ENCODE assay signal across 7 cellular contexts in genomic region chr17:35089846-35090193, GRCh38. TPM values are rescaled to one million over a fixed set of nuclear protein-coding genes. Genes with fewer than 3 reads are reported as not detected.
DNase-seq lines count a peak whose midpoint lies in the region; ATAC-seq and TF ChIP-seq lines count a peak whose summit lies in the region.

No MANE protein-coding gene starts in this region.

- peak overlapping the region; percentile 93 to 98 (median 95) for H3K27ac Mint-ChIP-seq in naive thymus-derived CD8-positive, alpha-beta T cell

- TF ChIP-seq CTCF in epithelial cell of esophagus (IDR thresholded peaks at IDR 0.05; ENCODE audit: insufficient read depth, low read depth, low read length, missing control alignments): peak; percentile 34
- no peak for TF ChIP-seq CTCF in upper lobe of left lung (IDR thresholded peaks at IDR 0.05)

- H3K36me3 Mint-ChIP-seq in naive thymus-derived CD8-positive, alpha-beta T cell: peaks cover 0 to 4% (median 0%) of the 10 kb centered on the region in 3 donors

- H3K27ac ChIP-seq in upper lobe of left lung: peak overlapping the region; percentile 93 to 96 (median 94)

- TF ChIP-seq EP300 in upper lobe of left lung (IDR thresholded peaks at IDR 0.05): no peak

- DNase-seq in HT1080 (ENCODE audit: low read depth): peak; percentile 76
- DNase-seq in activated CD4-positive, CD25-positive, alpha-beta regulatory T cell treated with anti-CD3 and anti-CD28 coated beads, Interleukin-2, amount 50 U/mL, for 72 hours: peak; percentile 50
- DNase-seq in epithelial cell of esophagus (ENCODE audit: low read depth): peak; percentile 76
- DNase-seq in naive thymus-derived CD8-positive, alpha-beta T cell: peak in 4 of 10 donors; percentile 5 to 63 (median 8)
- peak; percentile 33 to 47 for DNase-seq in upper lobe of left lung
- no peak for DNase-seq in NCI-H2081 treated with DMSO at 0.1 percent for 48 hours (lab: John Stamatoyannopoulos, UW)

- no peaks in the 10 kb centered on the region for H3K36me3 ChIP-seq in upper lobe of left lung

- peak overlapping the region; percentile 87 to 96 (median 92) for H3K4me3 Mint-ChIP-seq in naive thymus-derived CD8-positive, alpha-beta T cell

- no peak overlapping the region for H3K4me3 ChIP-seq in epithelial cell of esophagus (ENCODE audit: low read length)
- H3K4me3 ChIP-seq in upper lobe of left lung: peak overlapping the region in 3 of 4 donors; percentile 64 to 97 (median 93)

- H3K4me1 Mint-ChIP-seq in naive thymus-derived CD8-positive, alpha-beta T cell: peaks cover 10 to 50% (median 39%) of the 10 kb centered on the region in 4 donors

- no peaks in the 10 kb centered on the region for H3K9me3 ChIP-seq in upper lobe of left lung

- ATAC-seq in GM18909 (IDR thresholded peaks at IDR 0.05; ENCODE audit: poor library complexity, unreplicated experiment): peak; percentile 1
- ATAC-seq in naive thymus-derived CD8-positive, alpha-beta T cell: no peak
- peak; percentile 37 to 57 for ATAC-seq in upper lobe of left lung (ENCODE audit: low FRiP score in 2 of 2)

- H3K27me3 Mint-ChIP-seq in naive thymus-derived CD8-positive, alpha-beta T cell: no peaks in the 10 kb centered on the region

- POLR2A ChIA-PET in naive thymus-derived CD8-positive, alpha-beta T cell (lab: Charles Lee): interaction anchor here (0.7 to 4.1 kb wide), 19 partner anchors 9 to 489 kb away, joined by 3 to 34 read pairs (median 6); partner anchors contain the start of genes CCT6B, LIG3, NLE1 and PEX12

- H3K9me3 Mint-ChIP-seq in naive thymus-derived CD8-positive, alpha-beta T cell: no peaks in the 10 kb centered on the region

- peaks cover 9 to 28% (median 15%) of the 10 kb centered on the region in 4 donors for H3K4me1 ChIP-seq in upper lobe of left lung

- WGBS in upper lobe of left lung, 2 donors: 58 to 63% methylated on average over 9 of the region's 10 CpGs

- H3K27me3 ChIP-seq in upper lobe of left lung: no peaks in the 10 kb centered on the region

- TF ChIP-seq POLR2A in upper lobe of left lung (IDR thresholded peaks at IDR 0.05): no peak

RNA-seq across cellular contexts. Expression of gene RFFL, which starts 26.3 kb away (rescaled TPM):
- total RNA-seq in HT1080 (2014; rRNA removed; shearing (Covaris generic)): 20.7 and 23.7 TPM in 2 replicates
- polyA plus RNA-seq in HT1080 (2015; cell fraction: cytosol; rRNA removed): 19.1 and 24.6 TPM in 2 replicates
- 15.9 TPM in 2 replicates for polyA plus RNA-seq in HT1080 (2015; cell fraction: nucleus; rRNA removed)
- total RNA-seq in naive thymus-derived CD8-positive, alpha-beta T cell: 10 to 100 TPM; 69.1 to 70.1 TPM
- 10 to 100 TPM; 30.8 to 39.7 (median 31.9) TPM for polyA plus RNA-seq in naive thymus-derived CD8-positive, alpha-beta T cell
- 10 to 100 TPM; 17.6 to 30.8 (median 25.3) TPM for total RNA-seq in upper lobe of left lung

RNA-seq across cellular contexts. Expression of gene RAD51D, which starts 29.8 kb away (rescaled TPM):
- 8.6 and 10.1 TPM in 2 replicates for total RNA-seq in HT1080 (2014; rRNA removed; shearing (Covaris generic))
- 12.5 and 13.4 TPM in 2 replicates for polyA plus RNA-seq in HT1080 (2015; cell fraction: cytosol; rRNA removed)
- polyA plus RNA-seq in HT1080 (2015; cell fraction: nucleus; rRNA removed): 17.0 and 21.2 TPM in 2 replicates
- 10 to 100 TPM; 23.5 to 28.7 TPM for total RNA-seq in naive thymus-derived CD8-positive, alpha-beta T cell
- 10 to 100 TPM in 1 of 3 donors, 1 to 10 TPM in 2; 6.5 to 13.6 (median 8.4) TPM for polyA plus RNA-seq in naive thymus-derived CD8-positive, alpha-beta T cell
- 10 to 100 TPM in 2 of 6 donors, 1 to 10 TPM in 4; 3.5 to 14.7 (median 7.5) TPM for total RNA-seq in upper lobe of left lung

RNA-seq across cellular contexts. Expression of gene FNDC8, which starts 31.6 kb away (rescaled TPM):
- not detected in 2 replicates for total RNA-seq in HT1080 (2014; rRNA removed; shearing (Covaris generic))
- polyA plus RNA-seq in HT1080 (2015; cell fraction: cytosol; rRNA removed): not detected in 2 replicates
- not detected in 2 replicates for polyA plus RNA-seq in HT1080 (2015; cell fraction: nucleus; rRNA removed)
- total RNA-seq in naive thymus-derived CD8-positive, alpha-beta T cell: not detected
- not detected for polyA plus RNA-seq in naive thymus-derived CD8-positive, alpha-beta T cell
- not detected for total RNA-seq in upper lobe of left lung

RNA-seq across cellular contexts. Expression of gene NLE1, which starts 52.3 kb away (rescaled TPM):
- 42.9 and 47.2 TPM in 2 replicates for total RNA-seq in HT1080 (2014; rRNA removed; shearing (Covaris generic))
- 23.8 and 27.7 TPM in 2 replicates for polyA plus RNA-seq in HT1080 (2015; cell fraction: cytosol; rRNA removed)
- polyA plus RNA-seq in HT1080 (2015; cell fraction: nucleus; rRNA removed): 26.7 and 27.8 TPM in 2 replicates
- 10 to 100 TPM; 16.7 to 21.7 TPM for total RNA-seq in naive thymus-derived CD8-positive, alpha-beta T cell
- 1 to 10 TPM; 4.6 to 6.4 (median 5.3) TPM for polyA plus RNA-seq in naive thymus-derived CD8-positive, alpha-beta T cell
- total RNA-seq in upper lobe of left lung: 10 to 100 TPM in 5 of 6 donors, 1 to 10 TPM in 1; 6.7 to 14.6 (median 11.1) TPM

RNA-seq across cellular contexts. Expression of gene UNC45B, which starts 57.8 kb away (rescaled TPM):
- not detected in 2 replicates for total RNA-seq in HT1080 (2014; rRNA removed; shearing (Covaris generic))
- not detected in 2 replicates for polyA plus RNA-seq in HT1080 (2015; cell fraction: cytosol; rRNA removed)
- polyA plus RNA-seq in HT1080 (2015; cell fraction: nucleus; rRNA removed): not detected in 2 replicates
- total RNA-seq in naive thymus-derived CD8-positive, alpha-beta T cell: under 1 TPM; 0.36 TPM
- under 1 TPM; 0.15 to 0.59 (median 0.28) TPM for polyA plus RNA-seq in naive thymus-derived CD8-positive, alpha-beta T cell
- total RNA-seq in upper lobe of left lung: under 1 TPM in 4 of 6 donors, not detected in 2; 0.10 to 0.61 (median 0.20) TPM

Comparison
In these comparisons a context has a peak if more than half of its experiments do, and no peak if none do; other contexts are left out.
1. ATAC-seq: peak in GM18909 (single experiment) and upper lobe of left lung (2 of 2); none in naive thymus-derived CD8-positive, alpha-beta T cell (0 of 2).